32 cellular contexts compared by ENCODE assay signal in genomic region chr5:144013816-144014215, GRCh38.
"Had no signal": no experiment of that assay in that cellular context is flagged by ENCODE, and none has a peak within 500 bp of the region (broad histone marks: within the 10 kb centered on the region; RNA-seq: fewer than 3 reads in every experiment).

No MANE protein-coding gene starts in this region.

- H3K9me3 ChIP-seq: ascending aorta had no signal

- DNase-seq: activated B cell treated with CpG ODN at 0.5 μM for 24 hours; activated CD4-positive, alpha-beta memory T cell treated with anti-CD3 and anti-CD28 coated beads for 36 hours; activated CD4-positive, alpha-beta T cell treated with anti-CD3 and anti-CD28 coated beads for 4 hours; activated CD4-positive, alpha-beta T cell treated with anti-CD3 and anti-CD28 coated beads, Interleukin-2, amount 10 ng/mL, durations not matched to agents 24 days and 14 days; activated CD4-positive, alpha-beta T cell treated with anti-CD3 and anti-CD28 coated beads, Interleukin-2, amount 50 U/mL, for 1 hour; activated CD4-positive, alpha-beta T cell treated with anti-CD3 and anti-CD28 coated beads, Interleukin-2, amount 50 U/mL, for 4 hours; activated CD4-positive, CD25-positive, alpha-beta regulatory T cell treated with anti-CD3 and anti-CD28 coated beads, Interleukin-2, amount 50 U/mL, for 72 hours; activated CD8-positive, alpha-beta memory T cell treated with anti-CD3 and anti-CD28 coated beads, Interleukin-2, amount 50 U/mL, for 4 hours; activated CD8-positive, alpha-beta T cell treated with anti-CD3 and anti-CD28 coated beads for 36 hours; activated effector memory CD4-positive, alpha-beta T cell treated with Interleukin-2 at 50 U/mL for 16 hours; activated gamma-delta T cell; activated naive CD4-positive, alpha-beta T cell treated with anti-CD3 and anti-CD28 coated beads, Interleukin-2, amount 10 ng/mL, durations not matched to agents 7 days and 5 days; activated naive CD4-positive, alpha-beta T cell treated with Interleukin-2 at 50 U/mL for 16 hours; activated naive CD8-positive, alpha-beta T cell treated with anti-CD3 and anti-CD28 coated beads, Interleukin-2, amount 10 ng/mL, durations not matched to agents 7 days and 5 days; activated naive CD8-positive, alpha-beta T cell treated with anti-CD3 and anti-CD28 coated beads, Interleukin-2, amount 50 U/mL, for 24 hours; activated T-cell treated with anti-CD3 and anti-CD28 coated beads, Interleukin-2, amount 50 U/mL, for 24 hours; activated T-cell treated with anti-CD3 and anti-CD28 coated beads, Interleukin-2, amount 50 U/mL, for 48 hours; caudate nucleus; cerebellar nuclear complex; T-helper 1 cell; T-helper 2 cell; T-helper 9 cell had no signal

- H3K4me3 Mint-ChIP-seq: activated B cell treated with CpG ODN at 0.5 μM for 24 hours; activated CD4-positive, alpha-beta memory T cell treated with anti-CD3 and anti-CD28 coated beads for 36 hours; activated CD4-positive, alpha-beta T cell treated with anti-CD3 and anti-CD28 coated beads, Interleukin-2, amount 10 ng/mL, durations not matched to agents 24 days and 14 days; activated CD8-positive, alpha-beta T cell treated with anti-CD3 and anti-CD28 coated beads for 36 hours; activated naive CD4-positive, alpha-beta T cell treated with anti-CD3 and anti-CD28 coated beads, Interleukin-2, amount 10 ng/mL, durations not matched to agents 7 days and 5 days; activated naive CD4-positive, alpha-beta T cell treated with anti-CD3 and anti-CD28 coated beads, Interleukin-2, amount 50 U/mL, for 24 hours; activated naive CD8-positive, alpha-beta T cell; activated naive CD8-positive, alpha-beta T cell treated with anti-CD3 and anti-CD28 coated beads, Interleukin-2, amount 10 ng/mL, durations not matched to agents 7 days and 5 days; activated naive CD8-positive, alpha-beta T cell treated with anti-CD3 and anti-CD28 coated beads, Interleukin-2, amount 50 U/mL, for 24 hours; activated T-cell treated with anti-CD3 and anti-CD28 coated beads, Interleukin-2, amount 50 U/mL, for 24 hours; brain; central memory CD8-positive, alpha-beta T cell; T-helper 1 cell treated with Interleukin-12 subunit alpha and Interleukin-12 subunit beta and Interleukin-4 antibody, amounts not matched to agents 30 μg/mL and 1 μg/mL, for 36 hours; T-helper 2 cell treated with Interferon-gamma antibody and Interleukin-4, amounts not matched to agents 5 μg/mL and 100 μg/mL, for 36 hours had no signal

- H3K9me3 Mint-ChIP-seq: central memory CD8-positive, alpha-beta T cell had no signal

- ATAC-seq: activated CD8-positive, alpha-beta T cell treated with anti-CD3 and anti-CD28 coated beads for 36 hours; activated naive CD8-positive, alpha-beta T cell treated with anti-CD3 and anti-CD28 coated beads, Interleukin-2, amount 50 U/mL, for 24 hours had no signal

- H3K4me3 ChIP-seq: ascending aorta, cardiac muscle cell had no signal

- H3K4me1 ChIP-seq: ascending aorta had no signal

- H3K4me1 Mint-ChIP-seq: activated B cell treated with CpG ODN at 0.5 μM for 24 hours; activated CD4-positive, alpha-beta T cell treated with anti-CD3 and anti-CD28 coated beads, Interleukin-2, amount 10 ng/mL, durations not matched to agents 24 days and 14 days; activated naive CD4-positive, alpha-beta T cell treated with anti-CD3 and anti-CD28 coated beads, Interleukin-2, amount 10 ng/mL, durations not matched to agents 7 days and 5 days; activated naive CD4-positive, alpha-beta T cell treated with anti-CD3 and anti-CD28 coated beads, Interleukin-2, amount 50 U/mL, for 24 hours; activated naive CD8-positive, alpha-beta T cell treated with anti-CD3 and anti-CD28 coated beads, Interleukin-2, amount 10 ng/mL, durations not matched to agents 7 days and 5 days; activated naive CD8-positive, alpha-beta T cell treated with anti-CD3 and anti-CD28 coated beads, Interleukin-2, amount 50 U/mL, for 24 hours; central memory CD8-positive, alpha-beta T cell had no signal

- H3K27ac ChIP-seq: ascending aorta, cardiac muscle cell, VCaP had no signal

- H3K36me3 Mint-ChIP-seq: activated naive CD4-positive, alpha-beta T cell treated with anti-CD3 and anti-CD28 coated beads, Interleukin-2, amount 10 ng/mL, durations not matched to agents 7 days and 5 days; activated naive CD4-positive, alpha-beta T cell treated with anti-CD3 and anti-CD28 coated beads, Interleukin-2, amount 50 U/mL, for 24 hours; brain had no signal

- H3K27me3 Mint-ChIP-seq: activated B cell treated with CpG ODN at 0.5 μM for 24 hours; activated CD4-positive, alpha-beta memory T cell treated with anti-CD3 and anti-CD28 coated beads for 36 hours; activated naive CD4-positive, alpha-beta T cell treated with anti-CD3 and anti-CD28 coated beads, Interleukin-2, amount 10 ng/mL, durations not matched to agents 7 days and 5 days; activated naive CD4-positive, alpha-beta T cell treated with anti-CD3 and anti-CD28 coated beads, Interleukin-2, amount 50 U/mL, for 24 hours; activated naive CD8-positive, alpha-beta T cell treated with anti-CD3 and anti-CD28 coated beads, Interleukin-2, amount 50 U/mL, for 24 hours; activated T-cell treated with anti-CD3 and anti-CD28 coated beads, Interleukin-2, amount 50 U/mL, for 24 hours; brain had no signal

- H3K27me3 ChIP-seq: ascending aorta, cardiac muscle cell had no signal

- H3K27ac Mint-ChIP-seq: activated B cell treated with CpG ODN at 0.5 μM for 24 hours; activated CD4-positive, alpha-beta memory T cell treated with anti-CD3 and anti-CD28 coated beads for 36 hours; activated CD4-positive, alpha-beta T cell treated with anti-CD3 and anti-CD28 coated beads, Interleukin-2, amount 10 ng/mL, durations not matched to agents 24 days and 14 days; activated CD8-positive, alpha-beta T cell treated with anti-CD3 and anti-CD28 coated beads for 36 hours; activated naive CD4-positive, alpha-beta T cell treated with anti-CD3 and anti-CD28 coated beads, Interleukin-2, amount 10 ng/mL, durations not matched to agents 7 days and 5 days; activated naive CD4-positive, alpha-beta T cell treated with anti-CD3 and anti-CD28 coated beads, Interleukin-2, amount 50 U/mL, for 24 hours; activated naive CD8-positive, alpha-beta T cell; activated naive CD8-positive, alpha-beta T cell treated with anti-CD3 and anti-CD28 coated beads, Interleukin-2, amount 10 ng/mL, durations not matched to agents 7 days and 5 days; activated naive CD8-positive, alpha-beta T cell treated with anti-CD3 and anti-CD28 coated beads, Interleukin-2, amount 50 U/mL, for 24 hours; activated T-cell treated with anti-CD3 and anti-CD28 coated beads, Interleukin-2, amount 50 U/mL, for 24 hours; activated T-helper 2 cell treated with anti-CD3 and anti-CD28 coated beads, Interferon-gamma antibody, Interleukin-2, Interleukin-4, amounts not matched to agents 10 μg/mL and 5 μg/mL and 100 μg/mL, durations not matched to agents 14 hours and 24 hours and 36 hours; T-helper 1 cell treated with Interleukin-12 subunit alpha and Interleukin-12 subunit beta and Interleukin-4 antibody, amounts not matched to agents 30 μg/mL and 1 μg/mL, for 36 hours; T-helper 2 cell treated with Interferon-gamma antibody and Interleukin-4, amounts not matched to agents 5 μg/mL and 100 μg/mL, for 36 hours had no signal

- H3K36me3 ChIP-seq: ascending aorta, cardiac muscle cell had no signal
